Comparison of ENCODE assay signal across 29 cellular contexts in genomic region chr4:95285797-95286196, GRCh38.
"Had no signal": no experiment of that assay in that cellular context is flagged by ENCODE, and none has a peak within 500 bp of the region (broad histone marks: within the 10 kb centered on the region; RNA-seq: fewer than 3 reads in every experiment).

No MANE protein-coding gene starts in this region.

- H3K4me3 ChIP-seq: MG63 had no signal

- DNase-seq: Kasumi-1, MG63, MM.1S, MV-4-11, NCI-H1048, NCI-H1092, NCI-H1092 treated with DMSO at 0.1 percent for 48 hours, NCI-H1105, NCI-H1417 treated with DMSO at 0.1 percent for 48 hours, NCI-H1436, NCI-H1436 treated with DMSO at 0.1 percent for 48 hours, NCI-H146, NCI-H1694, NCI-H1694 treated with DMSO at 0.1 percent for 48 hours, NCI-H1930, NCI-H2029, NCI-H2029 treated with DMSO at 0.1 percent for 48 hours, NCI-H2081, NCI-H2081 treated with DMSO at 0.1 percent for 48 hours, NCI-H2107, NCI-H2227 treated with DMSO at 0.1 percent for 48 hours, NCI-H226, NCI-H345, NCI-H446, NCI-H446 treated with DMSO at 0.1 percent for 48 hours, NCI-H510A, NCI-H510A treated with DMSO at 0.1 percent for 48 hours, NCI-H524, NCI-H524 treated with DMSO at 0.1 percent for 48 hours had no signal

- H3K27me3 ChIP-seq: MG63 had no signal

- H3K36me3 ChIP-seq: MG63 had no signal

- H3K9me3 ChIP-seq: MG63 had no signal
